ENCODE assay signal across 8 cellular contexts in genomic region chr10:86139066-86139657, GRCh38.
DNase-seq lines count a peak whose midpoint lies in the region; ATAC-seq, FAIRE-seq and TF ChIP-seq lines count a peak whose summit lies in the region.

No MANE protein-coding gene starts in this region.

- H3K4me1 ChIP-seq in pancreas = no peaks in the 10 kb centered on the region

- 78 to 85% methylated on average over 11 of the region's 11 CpGs for WGBS in pancreas, 2 donors

- ATAC-seq in pancreas = peak in 3 of 4 donors; percentile 35 to 55 (median 51)
- ATAC-seq in GM19035 (IDR thresholded peaks at IDR 0.05; ENCODE audit: unreplicated experiment) = no peak

- H3K27me3 Mint-ChIP-seq in activated naive CD4-positive, alpha-beta T cell treated with anti-CD3 and anti-CD28 coated beads, Interleukin-2, amount 10 ng/mL, durations not matched to agents 7 days and 5 days = no peaks in the 10 kb centered on the region
- H3K27me3 Mint-ChIP-seq in T-helper 2 cell treated with Interferon-gamma antibody and Interleukin-4, amounts not matched to agents 5 μg/mL and 100 μg/mL, for 36 hours (ENCODE audit: low read depth) = no peaks in the 10 kb centered on the region
- H3K27me3 Mint-ChIP-seq in activated T-helper 1 cell treated with anti-CD3 and anti-CD28 coated beads, Interleukin-12 subunit alpha, Interleukin-12 subunit beta, Interleukin-2, Interleukin-4 antibody, amounts not matched to agents 30 ng/mL and 10 ng/mL and 1 ng/mL, durations not matched to agents 14 hours and 24 hours and 36 hours (ENCODE audit: insufficient read depth) = peaks cover 4% of the 10 kb centered on the region

- H3K27ac ChIP-seq in pancreas = no peak overlapping the region

- H3K27ac Mint-ChIP-seq in activated naive CD4-positive, alpha-beta T cell treated with anti-CD3 and anti-CD28 coated beads, Interleukin-2, amount 10 ng/mL, durations not matched to agents 7 days and 5 days = no peak overlapping the region
- no peak overlapping the region for H3K27ac Mint-ChIP-seq in T-helper 2 cell treated with Interferon-gamma antibody and Interleukin-4, amounts not matched to agents 5 μg/mL and 100 μg/mL, for 36 hours
- H3K27ac Mint-ChIP-seq in activated T-helper 1 cell treated with anti-CD3 and anti-CD28 coated beads, Interleukin-12 subunit alpha, Interleukin-12 subunit beta, Interleukin-2, Interleukin-4 antibody, amounts not matched to agents 30 ng/mL and 10 ng/mL and 1 ng/mL, durations not matched to agents 14 hours and 24 hours and 36 hours = no peak overlapping the region

- H3K4me1 Mint-ChIP-seq in activated naive CD4-positive, alpha-beta T cell treated with anti-CD3 and anti-CD28 coated beads, Interleukin-2, amount 10 ng/mL, durations not matched to agents 7 days and 5 days = no peaks in the 10 kb centered on the region
- no peaks in the 10 kb centered on the region for H3K4me1 Mint-ChIP-seq in T-helper 2 cell treated with Interferon-gamma antibody and Interleukin-4, amounts not matched to agents 5 μg/mL and 100 μg/mL, for 36 hours (ENCODE audit: low read depth)
- H3K4me1 Mint-ChIP-seq in activated T-helper 1 cell treated with anti-CD3 and anti-CD28 coated beads, Interleukin-12 subunit alpha, Interleukin-12 subunit beta, Interleukin-2, Interleukin-4 antibody, amounts not matched to agents 30 ng/mL and 10 ng/mL and 1 ng/mL, durations not matched to agents 14 hours and 24 hours and 36 hours (ENCODE audit: low read depth) = no peaks in the 10 kb centered on the region

- no peaks in the 10 kb centered on the region for H3K9me3 Mint-ChIP-seq in activated naive CD4-positive, alpha-beta T cell treated with anti-CD3 and anti-CD28 coated beads, Interleukin-2, amount 10 ng/mL, durations not matched to agents 7 days and 5 days
- no peaks in the 10 kb centered on the region for H3K9me3 Mint-ChIP-seq in T-helper 2 cell treated with Interferon-gamma antibody and Interleukin-4, amounts not matched to agents 5 μg/mL and 100 μg/mL, for 36 hours
- no peaks in the 10 kb centered on the region for H3K9me3 Mint-ChIP-seq in activated T-helper 1 cell treated with anti-CD3 and anti-CD28 coated beads, Interleukin-12 subunit alpha, Interleukin-12 subunit beta, Interleukin-2, Interleukin-4 antibody, amounts not matched to agents 30 ng/mL and 10 ng/mL and 1 ng/mL, durations not matched to agents 14 hours and 24 hours and 36 hours

- peak in 2 of 4 donors; percentile 22 to 35 for TF ChIP-seq CTCF in pancreas (IDR thresholded peaks at IDR 0.05)

- intact Hi-C loops in pancreas (cut with DNase I) = no loop called here
- intact Hi-C loops in activated T-helper 1 cell treated with anti-CD3 and anti-CD28 coated beads, Interleukin-12 subunit alpha, Interleukin-12 subunit beta, Interleukin-2, Interleukin-4 antibody, amounts not matched to agents 30 ng/mL and 10 ng/mL and 1 ng/mL, durations not matched to agents 14 hours and 24 hours and 36 hours (cut with micrococcal nuclease) = no loop called here

- H3K36me3 ChIP-seq in pancreas = no peaks in the 10 kb centered on the region

- no peak overlapping the region for H3K4me3 ChIP-seq in pancreas

- DNase-seq in Daoy (ENCODE audit: low read depth) (peak; percentile 3), HK-2 (ENCODE audit: unreplicated experiment) (peak; percentile 27), pancreas (peak in 4 of 6 donors; percentile 17 to 64 (median 50)), cortex of kidney (lab: John Stamatoyannopoulos, UW) (no peak)
- DNase-seq in activated naive CD4-positive, alpha-beta T cell treated with anti-CD3 and anti-CD28 coated beads, Interleukin-2, amount 10 ng/mL, durations not matched to agents 7 days and 5 days = peak; percentile 35
- no peak for DNase-seq in T-helper 2 cell treated with Interferon-gamma antibody and Interleukin-4, amounts not matched to agents 5 μg/mL and 100 μg/mL, for 36 hours (ENCODE audit: low spot score)
- no peak for DNase-seq in activated T-helper 1 cell treated with anti-CD3 and anti-CD28 coated beads, Interleukin-12 subunit alpha, Interleukin-12 subunit beta, Interleukin-2, Interleukin-4 antibody, amounts not matched to agents 30 ng/mL and 10 ng/mL and 1 ng/mL, durations not matched to agents 14 hours and 24 hours and 36 hours (ENCODE audit: low spot score)

- CTCF ChIA-PET in activated naive CD4-positive, alpha-beta T cell treated with anti-CD3 and anti-CD28 coated beads, Interleukin-2, amount 10 ng/mL, durations not matched to agents 7 days and 5 days (lab: Charles Lee) = interaction anchor here (0.8 to 1.0 kb wide), 3 partner anchors 20 to 143 kb away, joined by 3 to 4 read pairs (median 3); no protein-coding TSS in a partner anchor

- no peaks in the 10 kb centered on the region for H3K36me3 Mint-ChIP-seq in activated naive CD4-positive, alpha-beta T cell treated with anti-CD3 and anti-CD28 coated beads, Interleukin-2, amount 10 ng/mL, durations not matched to agents 7 days and 5 days
- H3K36me3 Mint-ChIP-seq in T-helper 2 cell treated with Interferon-gamma antibody and Interleukin-4, amounts not matched to agents 5 μg/mL and 100 μg/mL, for 36 hours (ENCODE audit: low read depth) = no peaks in the 10 kb centered on the region
- no peaks in the 10 kb centered on the region for H3K36me3 Mint-ChIP-seq in activated T-helper 1 cell treated with anti-CD3 and anti-CD28 coated beads, Interleukin-12 subunit alpha, Interleukin-12 subunit beta, Interleukin-2, Interleukin-4 antibody, amounts not matched to agents 30 ng/mL and 10 ng/mL and 1 ng/mL, durations not matched to agents 14 hours and 24 hours and 36 hours (ENCODE audit: low read depth)

- no peaks in the 10 kb centered on the region for H3K27me3 ChIP-seq in pancreas

- no peak for FAIRE-seq in pancreas (lab: Jason Lieb, UNC)

- H3K9me3 ChIP-seq in pancreas = no peaks in the 10 kb centered on the region

- H3K4me3 Mint-ChIP-seq in activated naive CD4-positive, alpha-beta T cell treated with anti-CD3 and anti-CD28 coated beads, Interleukin-2, amount 10 ng/mL, durations not matched to agents 7 days and 5 days = no peak overlapping the region
- H3K4me3 Mint-ChIP-seq in T-helper 2 cell treated with Interferon-gamma antibody and Interleukin-4, amounts not matched to agents 5 μg/mL and 100 μg/mL, for 36 hours = no peak overlapping the region
- H3K4me3 Mint-ChIP-seq in activated T-helper 1 cell treated with anti-CD3 and anti-CD28 coated beads, Interleukin-12 subunit alpha, Interleukin-12 subunit beta, Interleukin-2, Interleukin-4 antibody, amounts not matched to agents 30 ng/mL and 10 ng/mL and 1 ng/mL, durations not matched to agents 14 hours and 24 hours and 36 hours = no peak overlapping the region

Comparison
In these comparisons a context has a peak if more than half of its experiments do, and no peak if none do; other contexts are left out.
1. DNase-seq: peak in Daoy (single experiment), HK-2 (single experiment), activated naive CD4-positive, alpha-beta T cell treated with anti-CD3 and anti-CD28 coated beads, Interleukin-2, amount 10 ng/mL, durations not matched to agents 7 days and 5 days (single experiment) and pancreas (4 of 6); none in T-helper 2 cell treated with Interferon-gamma antibody and Interleukin-4, amounts not matched to agents 5 μg/mL and 100 μg/mL, for 36 hours (single experiment), cortex of kidney (single experiment) and activated T-helper 1 cell treated with anti-CD3 and anti-CD28 coated beads, Interleukin-12 subunit alpha, Interleukin-12 subunit beta, Interleukin-2, Interleukin-4 antibody, amounts not matched to agents 30 ng/mL and 10 ng/mL and 1 ng/mL, durations not matched to agents 14 hours and 24 hours and 36 hours (single experiment).